ENCODE assay signal across 8 cellular contexts in the genomic region with DNA sequence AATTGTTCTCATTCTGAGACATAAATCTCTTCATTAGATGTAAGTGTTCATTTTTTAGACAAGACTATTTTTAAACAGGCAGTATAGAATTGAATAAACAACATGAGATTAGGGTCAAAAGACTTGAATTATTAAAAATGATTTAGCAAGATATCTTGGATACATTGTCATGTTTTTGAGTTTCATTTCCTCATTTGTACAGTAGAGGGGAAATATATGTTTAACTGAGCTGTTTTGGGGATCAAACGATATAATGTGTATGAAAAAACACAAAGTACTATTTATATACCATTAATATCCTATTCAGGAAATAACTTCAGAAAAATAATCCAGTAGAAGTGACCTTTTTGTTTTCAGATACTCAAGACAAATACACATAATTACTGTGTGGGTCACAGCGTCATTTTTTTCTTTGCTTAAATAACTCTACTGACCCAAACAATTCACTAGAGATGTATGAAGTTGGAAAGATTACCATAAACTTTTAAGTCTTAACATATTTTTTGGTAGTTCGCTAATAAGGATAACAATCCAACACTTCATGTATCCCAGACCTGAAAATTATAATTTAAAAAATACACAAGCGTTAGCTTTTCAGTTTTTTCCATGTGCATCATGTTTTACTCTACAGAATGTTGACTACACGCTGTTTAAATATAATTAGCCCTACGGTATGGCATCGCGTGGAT. TPM values are rescaled to one million over a fixed set of nuclear protein-coding genes. Genes with fewer than 3 reads are reported as not detected.
DNase-seq lines count a peak whose midpoint lies in the region; ATAC-seq and TF ChIP-seq lines count a peak whose summit lies in the region.

No MANE protein-coding gene starts in this region.

- no peak for TF ChIP-seq EP300 in upper lobe of left lung (IDR thresholded peaks at IDR 0.05)

- peak overlapping the region; percentile 87 for H3K27ac ChIP-seq in cardiac muscle cell
- H3K27ac ChIP-seq in breast epithelium: peak overlapping the region; percentile 86 to 93
- peak overlapping the region; percentile 77 to 85 (median 80) for H3K27ac ChIP-seq in upper lobe of left lung

- no peak for ATAC-seq in left ventricle myocardium superior
- no peak for ATAC-seq in memory B cell (ENCODE audit: low read depth)
- no peak for ATAC-seq in upper lobe of left lung (ENCODE audit: low FRiP score in 2 of 2)
- no peak for ATAC-seq in HG02642 (IDR thresholded peaks at IDR 0.05; ENCODE audit: poor library complexity, unreplicated experiment)

- H3K4me1 ChIP-seq in cardiac muscle cell (ENCODE audit: low read depth): peaks cover 17% of the 10 kb centered on the region
- no peaks in the 10 kb centered on the region for H3K4me1 ChIP-seq in breast epithelium
- H3K4me1 ChIP-seq in upper lobe of left lung: peaks cover 0 to 14% (median 3%) of the 10 kb centered on the region in 4 donors

- H3K27me3 ChIP-seq in cardiac muscle cell: no peaks in the 10 kb centered on the region
- peaks cover 0 to 16% of the 10 kb centered on the region in 2 donors for H3K27me3 ChIP-seq in breast epithelium
- peaks cover 0 to 10% (median under 1%) of the 10 kb centered on the region in 4 donors for H3K27me3 ChIP-seq in upper lobe of left lung

- H3K4me3 ChIP-seq in cardiac muscle cell (peak overlapping the region; percentile 58), breast epithelium (peak overlapping the region; percentile 66 to 88 (median 68)), upper lobe of left lung (peak overlapping the region in 3 of 4 donors; percentile 50 to 55 (median 54))

- H3K9me3 ChIP-seq in cardiac muscle cell (ENCODE audit: low read depth) (no peaks in the 10 kb centered on the region), breast epithelium (no peaks in the 10 kb centered on the region), upper lobe of left lung (no peaks in the 10 kb centered on the region)

- peak overlapping the region; percentile 80 for H3K4me3 Mint-ChIP-seq in memory B cell

- TF ChIP-seq POLR2A in breast epithelium (IDR thresholded peaks at IDR 0.05): no peak
- TF ChIP-seq POLR2A in upper lobe of left lung (IDR thresholded peaks at IDR 0.05): no peak

- H3K27me3 Mint-ChIP-seq in memory B cell: peaks cover 10% of the 10 kb centered on the region

- DNase-seq in cardiac muscle cell (ENCODE audit: low read depth in 1 of 2, low spot score in 1 of 2) (no peak), left ventricle myocardium superior (no peak), breast epithelium (ENCODE audit: low spot score in 2 of 2) (no peak), memory B cell (ENCODE audit: low spot score in 2 of 2) (no peak), upper lobe of left lung (no peak), KG1 (lab: John Stamatoyannopoulos, UW) (no peak), AML-193 (lab: John Stamatoyannopoulos, UW) (no peak)

- 10 to 15% methylated on average over 8 of the region's 8 CpGs for WGBS in upper lobe of left lung, 2 donors

- H3K9me3 Mint-ChIP-seq in memory B cell: no peaks in the 10 kb centered on the region

- intact Hi-C loops in left ventricle myocardium superior (cut with micrococcal nuclease) (no loop called here), breast epithelium (cut with DNase I; ENCODE audit: low total_unique reads) (no loop called here)

- no peak for TF ChIP-seq CTCF in cardiac muscle cell (IDR thresholded peaks at IDR 0.05; ENCODE audit: low read depth, low read length)
- no peak for TF ChIP-seq CTCF in breast epithelium (IDR thresholded peaks at IDR 0.05)
- TF ChIP-seq CTCF in upper lobe of left lung (IDR thresholded peaks at IDR 0.05): no peak

- peaks cover 4% of the 10 kb centered on the region for H3K4me1 Mint-ChIP-seq in memory B cell

- no peak overlapping the region for H3K27ac Mint-ChIP-seq in memory B cell

- H3K36me3 Mint-ChIP-seq in memory B cell: peaks cover 3% of the 10 kb centered on the region

- H3K36me3 ChIP-seq in cardiac muscle cell (no peaks in the 10 kb centered on the region), breast epithelium (no peaks in the 10 kb centered on the region), upper lobe of left lung (no peaks in the 10 kb centered on the region)

RNA-seq across cellular contexts. Expression of a gene that starts 0.9 kb away (rescaled TPM):
- total RNA-seq in cardiac muscle cell (8.0 and 10.0 TPM in 2 replicates), left ventricle myocardium superior (4.3 TPM), breast epithelium (1 to 10 TPM in 1 of 3 donors, under 1 TPM in 2; 0.96 to 3.4 (median 0.98) TPM), upper lobe of left lung (1 to 10 TPM in 3 of 6 donors, under 1 TPM in 3; 0.46 to 2.2 (median 0.98) TPM)
- 6.1 and 8.3 TPM in 2 replicates for polyA plus RNA-seq in cardiac muscle cell
